In the genomic region with DNA sequence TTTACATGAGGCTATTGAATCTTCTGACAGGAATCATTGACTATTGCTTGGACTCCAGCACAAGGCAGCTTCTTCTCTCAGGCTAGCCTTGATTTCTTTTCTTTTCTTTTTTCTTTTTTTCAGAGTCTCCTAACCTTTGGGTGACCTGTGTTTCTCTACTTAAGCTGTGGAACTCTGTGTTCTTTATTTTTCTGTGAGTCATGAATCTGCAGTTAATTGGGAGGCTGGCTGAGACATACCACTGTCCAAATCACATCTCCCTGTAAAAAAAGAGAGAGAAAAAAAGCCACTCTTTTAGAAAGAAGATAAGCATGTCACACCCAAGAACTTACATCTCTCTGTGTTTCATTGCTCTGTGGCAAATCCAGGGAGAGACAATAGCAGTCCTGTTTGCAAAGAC, we compare ENCODE assay signal across 12 cellular contexts.
A peak's percentile ranks its signal among the peaks of the same experiment; 100 is the strongest.
DNase-seq lines count a peak whose midpoint lies in the region; ATAC-seq lines count a peak whose summit lies in the region.
"Had no signal": no experiment of that assay in that cellular context is flagged by ENCODE, and none has a peak within 500 bp of the region (broad histone marks: within the 10 kb centered on the region; RNA-seq: fewer than 3 reads in every experiment).

No MANE protein-coding gene starts in this region.

- DNase-seq in Right ventricle myocardium inferior (ENCODE audit: missing footprints) (no peak), cardiac septum (ENCODE audit: low spot score) (no peak), LHCN-M2 (ENCODE audit: low read depth) (peak; percentile 64), renal cortical epithelial cell (ENCODE audit: low read depth) (peak; percentile 11), head of caudate nucleus (no peak), cerebellar cortex (ENCODE audit: low spot score) (no peak)
- DNase-seq: CD4-positive, alpha-beta memory T cell; DMS153; DMS79; GDM1 had no signal

- ATAC-seq in Right ventricle myocardium inferior, result peak; percentile 91
- ATAC-seq in GM19328 (IDR thresholded peaks at IDR 0.05; ENCODE audit: unreplicated experiment), result no peak
- ATAC-seq: A549 had no signal

- intact Hi-C loops in Right ventricle myocardium inferior (cut with DNase I), result no loop called here
- intact Hi-C loops in cardiac septum (cut with DNase I), result no loop called here
- intact Hi-C loops in head of caudate nucleus (cut with DNase I), result no loop called here

Comparison
In these comparisons a context has a peak if more than half of its experiments do, and no peak if none do; other contexts are left out.
1. DNase-seq: peak in LHCN-M2 (single experiment) and renal cortical epithelial cell (single experiment); none in Right ventricle myocardium inferior (single experiment), cardiac septum (single experiment), head of caudate nucleus (0 of 42) and cerebellar cortex (single experiment).